10 cellular contexts compared by ENCODE assay signal in the genomic region with DNA sequence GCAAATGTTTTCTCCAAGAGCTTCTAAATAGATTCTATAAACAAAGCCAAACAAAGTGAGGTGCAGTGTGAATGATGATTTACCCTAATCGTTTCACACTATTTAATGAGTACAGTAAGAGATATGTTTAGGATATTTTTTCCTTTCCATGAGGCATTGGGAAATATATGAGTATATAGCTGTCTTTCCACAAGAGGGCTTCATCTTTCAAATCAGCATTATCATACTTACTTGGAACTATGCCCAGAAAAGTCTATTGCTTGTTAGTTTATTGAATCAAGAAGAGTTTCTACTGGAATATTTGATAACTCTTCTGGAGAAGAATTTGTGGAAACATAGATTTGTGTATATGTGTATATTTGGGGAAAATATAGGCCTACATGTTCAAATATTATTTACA.
A peak's percentile ranks its signal among the peaks of the same experiment; 100 is the strongest.
DNase-seq lines count a peak whose midpoint lies in the region; ATAC-seq lines count a peak whose summit lies in the region.
"Had no signal": no experiment of that assay in that cellular context is flagged by ENCODE, and none has a peak within 500 bp of the region (broad histone marks: within the 10 kb centered on the region; RNA-seq: fewer than 3 reads in every experiment).

No MANE protein-coding gene starts in this region.

- no peaks in the 10 kb centered on the region for H3K4me1 Mint-ChIP-seq in activated CD8-positive, alpha-beta memory T cell treated with anti-CD3 and anti-CD28 coated beads, Interleukin-2, amount 10 ng/mL, durations not matched to agents 7 days and 5 days
- H3K4me1 Mint-ChIP-seq: activated naive CD4-positive, alpha-beta T cell treated with anti-CD3 and anti-CD28 coated beads, Interleukin-2, amount 10 ng/mL, durations not matched to agents 7 days and 5 days had no signal

- peaks cover 2% of the 10 kb centered on the region for H3K9me3 Mint-ChIP-seq in activated CD8-positive, alpha-beta memory T cell treated with anti-CD3 and anti-CD28 coated beads, Interleukin-2, amount 10 ng/mL, durations not matched to agents 7 days and 5 days (ENCODE audit: low read depth)
- H3K9me3 Mint-ChIP-seq: T-helper 2 cell treated with Interferon-gamma antibody and Interleukin-4, amounts not matched to agents 5 μg/mL and 100 μg/mL, for 36 hours had no signal

- H3K27ac Mint-ChIP-seq in activated CD8-positive, alpha-beta memory T cell treated with anti-CD3 and anti-CD28 coated beads, Interleukin-2, amount 10 ng/mL, durations not matched to agents 7 days and 5 days, result no peak overlapping the region
- H3K27ac Mint-ChIP-seq: activated naive CD4-positive, alpha-beta T cell treated with anti-CD3 and anti-CD28 coated beads, Interleukin-2, amount 10 ng/mL, durations not matched to agents 7 days and 5 days; T-helper 2 cell treated with Interferon-gamma antibody and Interleukin-4, amounts not matched to agents 5 μg/mL and 100 μg/mL, for 36 hours had no signal

- no peak overlapping the region for H3K4me3 Mint-ChIP-seq in activated CD8-positive, alpha-beta memory T cell treated with anti-CD3 and anti-CD28 coated beads, Interleukin-2, amount 10 ng/mL, durations not matched to agents 7 days and 5 days
- H3K4me3 Mint-ChIP-seq: activated naive CD4-positive, alpha-beta T cell treated with anti-CD3 and anti-CD28 coated beads, Interleukin-2, amount 10 ng/mL, durations not matched to agents 7 days and 5 days; T-helper 2 cell treated with Interferon-gamma antibody and Interleukin-4, amounts not matched to agents 5 μg/mL and 100 μg/mL, for 36 hours had no signal

- CTCF ChIA-PET in activated CD8-positive, alpha-beta memory T cell treated with anti-CD3 and anti-CD28 coated beads, Interleukin-2, amount 10 ng/mL, durations not matched to agents 7 days and 5 days (lab: Charles Lee), result no interaction called here

- DNase-seq in EL (peak; percentile 11), NCI-H128 (lab: John Stamatoyannopoulos, UW; ENCODE audit: unreplicated experiment) (peak; percentile 23), SW480 (ENCODE audit: low spot score) (peak; percentile 0), iris pigment epithelial cell (ENCODE audit: low read depth) (peak; percentile 71)
- no peak for DNase-seq in activated CD8-positive, alpha-beta memory T cell treated with anti-CD3 and anti-CD28 coated beads, Interleukin-2, amount 10 ng/mL, durations not matched to agents 7 days and 5 days
- DNase-seq: activated naive CD4-positive, alpha-beta T cell treated with anti-CD3 and anti-CD28 coated beads, Interleukin-2, amount 10 ng/mL, durations not matched to agents 7 days and 5 days had no signal

- no peaks in the 10 kb centered on the region for H3K27me3 Mint-ChIP-seq in activated CD8-positive, alpha-beta memory T cell treated with anti-CD3 and anti-CD28 coated beads, Interleukin-2, amount 10 ng/mL, durations not matched to agents 7 days and 5 days
- H3K27me3 Mint-ChIP-seq: activated naive CD4-positive, alpha-beta T cell treated with anti-CD3 and anti-CD28 coated beads, Interleukin-2, amount 10 ng/mL, durations not matched to agents 7 days and 5 days had no signal

- H3K36me3 Mint-ChIP-seq in activated CD8-positive, alpha-beta memory T cell treated with anti-CD3 and anti-CD28 coated beads, Interleukin-2, amount 10 ng/mL, durations not matched to agents 7 days and 5 days, result no peaks in the 10 kb centered on the region
- H3K36me3 Mint-ChIP-seq: activated naive CD4-positive, alpha-beta T cell treated with anti-CD3 and anti-CD28 coated beads, Interleukin-2, amount 10 ng/mL, durations not matched to agents 7 days and 5 days had no signal

- ATAC-seq in HG02852 (IDR thresholded peaks at IDR 0.05; ENCODE audit: unreplicated experiment), result no peak
- no peak for ATAC-seq in GM18861 (IDR thresholded peaks at IDR 0.05; ENCODE audit: unreplicated experiment)
- ATAC-seq in HG03159 (IDR thresholded peaks at IDR 0.05; ENCODE audit: unreplicated experiment), result no peak
- no peak for ATAC-seq in activated CD8-positive, alpha-beta memory T cell treated with anti-CD3 and anti-CD28 coated beads, Interleukin-2, amount 10 ng/mL, durations not matched to agents 7 days and 5 days
